26 cellular contexts compared by ENCODE assay signal in genomic region chr9:116942593-116943061, GRCh38.
DNase-seq lines count a peak whose midpoint lies in the region; ATAC-seq, FAIRE-seq and TF ChIP-seq lines count a peak whose summit lies in the region.
"Had no signal": no experiment of that assay in that cellular context is flagged by ENCODE, and none has a peak within 500 bp of the region (broad histone marks: within the 10 kb centered on the region; RNA-seq: fewer than 3 reads in every experiment).

No MANE protein-coding gene starts in this region.

- no peaks in the 10 kb centered on the region; the same call in 1 of the 3 replicates for H3K9me3 ChIP-seq in GM12878 (replicated peaks; ENCODE audit: control insufficient read depth, insufficient read depth, low read length)
- H3K9me3 ChIP-seq: body of pancreas had no signal

- TF ChIP-seq EP300 in GM12878 (IDR thresholded peaks at IDR 0.05; ENCODE audit: borderline replicate concordance in 1 of 2, control insufficient read depth in 1 of 2, low read depth in 2 of 2, low read length in 2 of 2) = no peak

- intact Hi-C loops in GM12878 (cut with micrococcal nuclease; ENCODE audit: unreplicated experiment) = no loop called here

- no peak for TF ChIP-seq POLR2A in GM12878 (IDR thresholded peaks at IDR 0.05; ENCODE audit: low read depth, low read length)

- 30% methylated on average over 3 of the region's 3 CpGs for WGBS in GM12878 (ENCODE audit: insufficient coverage, insufficient replicate concordance, low lambda C conversion rate, missing lambda C conversion rate)

- peaks cover 27% of the 10 kb centered on the region for H3K4me1 ChIP-seq in GM12878 (ENCODE audit: control insufficient read depth, insufficient read depth, low read length)
- H3K4me1 ChIP-seq: body of pancreas had no signal

- H3K9me3 Mint-ChIP-seq in endothelial cell (ENCODE audit: unreplicated experiment) = no peaks in the 10 kb centered on the region
- H3K9me3 Mint-ChIP-seq: type B pancreatic cell had no signal

- peak; percentile 55 for ATAC-seq in GM18858 (IDR thresholded peaks at IDR 0.05; ENCODE audit: unreplicated experiment)
- peak; percentile 65 for ATAC-seq in GM21576 (IDR thresholded peaks at IDR 0.05; ENCODE audit: unreplicated experiment)
- ATAC-seq in HG03060 (IDR thresholded peaks at IDR 0.05; ENCODE audit: low read depth, unreplicated experiment) = peak; percentile 31
- ATAC-seq in GM12878 = peak; percentile 73
- no peak for ATAC-seq in HG03196 (IDR thresholded peaks at IDR 0.05; ENCODE audit: unreplicated experiment)
- ATAC-seq: activated naive CD4-positive, alpha-beta T cell treated with anti-CD3 and anti-CD28 coated beads, Interleukin-2, amount 50 U/mL, for 72 hours; body of pancreas; HCT116 had no signal

- H3K27ac ChIP-seq in GM12878 (ENCODE audit: control insufficient read depth, insufficient read depth) = no peak overlapping the region
- H3K27ac ChIP-seq: body of pancreas, epithelial cell of prostate had no signal

- no peaks in the 10 kb centered on the region for H3K36me3 Mint-ChIP-seq in endothelial cell (ENCODE audit: low read depth, unreplicated experiment)
- H3K36me3 Mint-ChIP-seq: activated naive CD4-positive, alpha-beta T cell treated with anti-CD3 and anti-CD28 coated beads, Interleukin-2, amount 50 U/mL, for 72 hours; type B pancreatic cell had no signal

- no peak overlapping the region for H3K4me3 ChIP-seq in GM12878
- H3K4me3 ChIP-seq: body of pancreas had no signal

- peaks cover 14% of the 10 kb centered on the region for H3K4me1 Mint-ChIP-seq in endothelial cell (ENCODE audit: unreplicated experiment)

- POLR2A ChIA-PET in GM12878 (lab: Charles Lee) = interaction anchor here (1.6 kb wide), 1 partner anchor 12 kb away, joined by 5 read pairs; no protein-coding TSS in a partner anchor

- no peaks in the 10 kb centered on the region for H4K20me1 ChIP-seq in GM12878 (ENCODE audit: control insufficient read depth, insufficient read depth)

- H3K9ac ChIP-seq in GM12878 (ENCODE audit: control insufficient read depth, insufficient read depth, low read length) = no peak overlapping the region

- TF ChIP-seq CTCF in GM12878 (IDR thresholded peaks at IDR 0.05 in 2 of 3, conservative IDR thresholded peaks at IDR 0.05 in 1 of 3; ENCODE audit: control insufficient read depth in 2 of 3, extremely low read depth in 1 of 3, insufficient read depth in 1 of 3, low read depth in 3 of 3, low read length in 3 of 3) = no peak
- no peak for TF ChIP-seq CTCF in endothelial cell (IDR thresholded peaks at IDR 0.05; ENCODE audit: unreplicated experiment)

- no peaks in the 10 kb centered on the region for H3K27me3 Mint-ChIP-seq in endothelial cell (ENCODE audit: unreplicated experiment)
- H3K27me3 Mint-ChIP-seq: stimulated activated naive CD8-positive, alpha-beta T cell treated with anti-CD3 and anti-CD28 coated beads, Interleukin-15, Interleukin-2, amounts not matched to agents 100 ng/mL and 50 ng/mL, for 24 hours had no signal

- no peaks in the 10 kb centered on the region for H3K27me3 ChIP-seq in GM12878 (replicated peaks in 1 of 2; ENCODE audit: control insufficient read depth in 2 of 2, insufficient read depth in 2 of 2, low read length in 1 of 2)
- H3K27me3 ChIP-seq: body of pancreas had no signal

- FAIRE-seq in GM12878 (lab: Jason Lieb, UNC) = no peak
- FAIRE-seq: D721Med, frontal cortex had no signal

- H2AFZ ChIP-seq in GM12878 (ENCODE audit: control insufficient read depth, low read depth, low read length) = no peak overlapping the region; the same call in 1 of the 2 replicates

- DNase-seq in GM12878 (ENCODE audit: low read depth, low spot score) (no peak), endothelial cell (ENCODE audit: low spot score) (no peak), NCI-H1417 (lab: John Stamatoyannopoulos, UW) (no peak)
- DNase-seq in activated naive CD4-positive, alpha-beta T cell treated with anti-CD3 and anti-CD28 coated beads, Interleukin-2, amount 50 U/mL, for 16 hours = no peak
- DNase-seq: activated CD4-positive, alpha-beta T cell treated with anti-CD3 and anti-CD28 coated beads, Interleukin-2, amount 50 U/mL, for 48 hours; activated T-cell treated with anti-CD3 and anti-CD28 coated beads, Interleukin-2, amount 50 U/mL, for 1 hour; body of pancreas; cortex of kidney; MM.1S; NCI-H2081; NCI-H524; retina; Right ventricle myocardium superior; stimulated activated CD4-positive, alpha-beta T cell treated with anti-CD3 and anti-CD28 coated beads, Interleukin-15, amount 100 ng/mL, for 24 hours; T-helper 1 cell had no signal

- in situ Hi-C loops in GM12878 (cut with MboI) = no loop called here

- BruUV-seq in GM12878 (replicated peaks; lab: Mats Ljungman, UMichigan) = no TSS peak

- no peak overlapping the region for H3K4me2 ChIP-seq in GM12878 (ENCODE audit: control insufficient read depth, insufficient read depth)

- H3K27ac Mint-ChIP-seq in endothelial cell (ENCODE audit: unreplicated experiment) = no peak overlapping the region
- H3K27ac Mint-ChIP-seq: activated naive CD4-positive, alpha-beta T cell treated with anti-CD3 and anti-CD28 coated beads, Interleukin-2, amount 50 U/mL, for 72 hours; stimulated activated naive CD8-positive, alpha-beta T cell treated with anti-CD3 and anti-CD28 coated beads, Interleukin-15, Interleukin-2, amounts not matched to agents 100 ng/mL and 50 ng/mL, for 24 hours; type B pancreatic cell had no signal

- SMC1A ChIA-PET in GM12878 (lab: Charles Lee; ENCODE audit: uncharacterized antibody, unreplicated experiment) = interaction anchor here (1.0 to 2.8 kb wide), 3 partner anchors 10 to 42 kb away, joined by 3 to 16 read pairs (median 4); no protein-coding TSS in a partner anchor

- H3K36me3 ChIP-seq in GM12878 (ENCODE audit: control insufficient read depth in 2 of 2, insufficient read depth in 2 of 2, low read length in 1 of 2) = no peaks in the 10 kb centered on the region

- no peak overlapping the region for H3K4me3 Mint-ChIP-seq in endothelial cell (ENCODE audit: unreplicated experiment)
- H3K4me3 Mint-ChIP-seq: stimulated activated naive CD8-positive, alpha-beta T cell treated with anti-CD3 and anti-CD28 coated beads, Interleukin-15, Interleukin-2, amounts not matched to agents 100 ng/mL and 50 ng/mL, for 24 hours; type B pancreatic cell had no signal

- CTCF ChIA-PET in GM12878 (lab: Yijun Ruan, JAX) = interaction anchor here (1.5 to 2.2 kb wide), 2 partner anchors 9 to 85 kb away, joined by 3 to 5 read pairs; no protein-coding TSS in a partner anchor

- RAD21 ChIA-PET in GM12878 (lab: Charles Lee; ENCODE audit: unreplicated experiment) = no interaction called here

- no peaks in the 10 kb centered on the region for H3K79me2 ChIP-seq in GM12878 (ENCODE audit: control insufficient read depth, insufficient read depth, low read length)

- peak; percentile 4; the same call in 1 of the 2 replicates for TF ChIP-seq RAD21 in GM12878 (IDR thresholded peaks at IDR 0.05; ENCODE audit: insufficient read depth, low read depth, low read length)

TF ChIP-seq in GM12878, 131 proteins besides CTCF, POLR2A, EP300 and RAD21 (continues in another document):
- TF ChIP-seq ZBED1 (IDR thresholded peaks at IDR 0.05; ENCODE audit: borderline replicate concordance) (peak; percentile 82; the same call in 1 of the 2 replicates), CREM (IDR thresholded peaks at IDR 0.05; ENCODE audit: low read depth) (peak; percentile 63), SP1 (IDR thresholded peaks at IDR 0.05; ENCODE audit: low read depth, low read length) (no peak), ZNF24 (IDR thresholded peaks at IDR 0.05) (no peak), ATF7 (IDR thresholded peaks at IDR 0.05; ENCODE audit: low read depth) (no peak), DPF2 (IDR thresholded peaks at IDR 0.05) (no peak), BCL11A (IDR thresholded peaks at IDR 0.05; ENCODE audit: low read depth, low read length) (peak; percentile 25; the same call in 1 of the 2 replicates), POLR2AphosphoS5 (IDR thresholded peaks at IDR 0.05; ENCODE audit: low read length) (no peak), CBX5 (IDR thresholded peaks at IDR 0.05; ENCODE audit: low read depth) (no peak), E2F8 (IDR thresholded peaks at IDR 0.05; ENCODE audit: low read depth, partially characterized antibody) (no peak), FOXM1 (IDR thresholded peaks at IDR 0.05; ENCODE audit: low read depth, low read length) (peak; percentile 92; the same call in 1 of the 2 replicates), BACH1 (IDR thresholded peaks at IDR 0.05; ENCODE audit: borderline replicate concordance) (no peak), CHD4 (IDR thresholded peaks at IDR 0.05) (no peak), ELK1 (IDR thresholded peaks at IDR 0.05; ENCODE audit: low read depth, low read length) (no peak), TCF7 (IDR thresholded peaks at IDR 0.05; ENCODE audit: borderline replicate concordance) (peak; percentile 38; the same call in 1 of the 2 replicates)
